3 cellular contexts compared by ENCODE assay signal in genomic region chr7:52309631-52310030, GRCh38.
TF ChIP-seq lines count a peak whose summit lies in the region.

No MANE protein-coding gene starts in this region.

TF ChIP-seq in A549, 52 proteins besides CTCF, POLR2A, EP300 and RAD21 (continued from another document):
- TF ChIP-seq GATA3 (IDR thresholded peaks at IDR 0.05; ENCODE audit: borderline replicate concordance) (no peak), MAFK (IDR thresholded peaks at IDR 0.05; ENCODE audit: partially characterized antibody) (peak; percentile 72), ZC3H11A (IDR thresholded peaks at IDR 0.05) (no peak)
TF ChIP-seq in A549: peak in this region for 1.

TF ChIP-seq in IMR-90, 13 proteins besides CTCF, POLR2A, EP300 and RAD21 (continued from another document):
- no peak for TF ChIP-seq FOS (IDR thresholded peaks at IDR 0.05; ENCODE audit: low read depth, low read length)
TF ChIP-seq in IMR-90: peak in this region for 1.

TF ChIP-seq in H1, 55 proteins besides CTCF, POLR2A, EP300 and RAD21 (continued from another document):
- no peak for TF ChIP-seq CTBP2 (IDR thresholded peaks at IDR 0.05; ENCODE audit: borderline replicate concordance, insufficient read depth, insufficient read length, low read length)
